Comparison of ENCODE assay signal across 8 cellular contexts in genomic region chr13:19864339-19865309, GRCh38. TPM values are rescaled to one million over a fixed set of nuclear protein-coding genes. Genes with fewer than 3 reads are reported as not detected.
DNase-seq lines count a peak whose midpoint lies in the region; ATAC-seq and FAIRE-seq lines count a peak whose summit lies in the region.

No MANE protein-coding gene starts in this region.

- peak overlapping the region; percentile 74 for H3K4me3 ChIP-seq in HUES64 (ENCODE audit: low read length)
- peak overlapping the region; percentile 97 for H3K4me3 ChIP-seq in neuron (ENCODE audit: low read length)

- H3K9me3 ChIP-seq in HUES64 (ENCODE audit: insufficient read depth, low read depth, low read length) (no peaks in the 10 kb centered on the region), neuron (ENCODE audit: low read length) (no peaks in the 10 kb centered on the region)

- H3K36me3 ChIP-seq in HUES64 (ENCODE audit: insufficient read depth, low read length) (no peaks in the 10 kb centered on the region), neuron (ENCODE audit: insufficient read depth, low read length) (peaks cover 2% of the 10 kb centered on the region)

- peak overlapping the region; percentile 77 for H2AFZ ChIP-seq in neuron (ENCODE audit: low read depth, low read length)

- 55% methylated on average over 54 of the region's 54 CpGs for WGBS in HUES64

- ATAC-seq in GM21390 (IDR thresholded peaks at IDR 0.05; ENCODE audit: unreplicated experiment) = peak; percentile 13

- peak; percentile 46 for DNase-seq in DMS153 treated with DMSO at 0.1 percent for 48 hours (lab: John Stamatoyannopoulos, UW; ENCODE audit: unreplicated experiment)
- DNase-seq in RCC 7860 (ENCODE audit: low spot score) = peak; percentile 28
- DNase-seq in activated gamma-delta T cell (lab: John Stamatoyannopoulos, UW) = peak; percentile 45
- DNase-seq in foreskin melanocyte = peak; percentile 67
- peak; percentile 57 for DNase-seq in stromal cell of bone marrow (ENCODE audit: low read depth)

- H3K27me3 ChIP-seq in HUES64 (ENCODE audit: insufficient read depth, low read length) = no peaks in the 10 kb centered on the region
- H3K27me3 ChIP-seq in neuron (ENCODE audit: insufficient read depth, low read length) = no peaks in the 10 kb centered on the region

- H3K4me1 ChIP-seq in HUES64 (ENCODE audit: insufficient read depth, low read length) (peaks cover 20% of the 10 kb centered on the region), neuron (ENCODE audit: insufficient read depth, low read length) (peaks cover 23% of the 10 kb centered on the region)

- peak overlapping the region; percentile 90 for H3K9ac ChIP-seq in HUES64 (ENCODE audit: low read depth, low read length)

- FAIRE-seq in RCC 7860 (lab: Jason Lieb, UNC) = no peak

- peak overlapping the region; percentile 93 for H3K27ac ChIP-seq in HUES64 (ENCODE audit: low read depth, low read length)

RNA-seq across cellular contexts. Expression of gene ZMYM5, which starts 1.2 kb away (rescaled TPM):
- polyA plus RNA-seq in HUES64 (2013, experiment 1 of 2) = 7.7 TPM
- 8.4 TPM for polyA plus RNA-seq in HUES64 (2013, experiment 2 of 2)

Comparison
In these comparisons a context has a peak if more than half of its experiments do, and no peak if none do; other contexts are left out.
1. Peak in every context shown above with its lines: DNase-seq, ATAC-seq, H3K4me3 ChIP-seq and H3K27ac ChIP-seq.